In genomic region chr6:6004147-6004995, GRCh38 we compare ENCODE assay signal across 8 cellular contexts. TPM values are rescaled to one million over a fixed set of nuclear protein-coding genes. Genes with fewer than 3 reads are reported as not detected.
DNase-seq lines count a peak whose midpoint lies in the region; ATAC-seq and TF ChIP-seq lines count a peak whose summit lies in the region.

No MANE protein-coding gene starts in this region.

- H3K27me3 ChIP-seq in Karpas-422 (ENCODE audit: low read length) = no peaks in the 10 kb centered on the region
- peaks cover 94% of the 10 kb centered on the region for H3K27me3 ChIP-seq in effector memory CD4-positive, alpha-beta T cell (replicated peaks; ENCODE audit: control insufficient read depth, insufficient read depth, low read length, poor library complexity, severe bottlenecking)
- no peaks in the 10 kb centered on the region for H3K27me3 ChIP-seq in ovary

- peaks cover 14% of the 10 kb centered on the region for H3K4me1 ChIP-seq in Karpas-422 (ENCODE audit: low read length)
- H3K4me1 ChIP-seq in effector memory CD4-positive, alpha-beta T cell (ENCODE audit: control insufficient read depth, insufficient read depth, low read length, poor library complexity, severe bottlenecking) = peaks cover 69% of the 10 kb centered on the region
- H3K4me1 ChIP-seq in ovary (ENCODE audit: insufficient read depth) = peaks cover 6% of the 10 kb centered on the region
- H3K4me1 ChIP-seq in mucosa of descending colon (ENCODE audit: low read depth) = peaks cover 41% of the 10 kb centered on the region

- ATAC-seq in mucosa of descending colon = no peak

- H3K4me3 ChIP-seq in Karpas-422 (ENCODE audit: low read length) = no peak overlapping the region
- H3K4me3 ChIP-seq in effector memory CD4-positive, alpha-beta T cell (ENCODE audit: insufficient read depth, low read depth, low read length, poor library complexity, severe bottlenecking) = peak overlapping the region; percentile 55
- H3K4me3 ChIP-seq in ovary = peak overlapping the region; percentile 27
- H3K4me3 ChIP-seq in mucosa of descending colon = no peak overlapping the region

- no peaks in the 10 kb centered on the region for H3K79me2 ChIP-seq in Karpas-422 (ENCODE audit: low read length)

- H3K36me3 ChIP-seq in Karpas-422 (ENCODE audit: insufficient read depth, low read length) (no peaks in the 10 kb centered on the region), ovary (no peaks in the 10 kb centered on the region), mucosa of descending colon (ENCODE audit: low read depth) (no peaks in the 10 kb centered on the region)
- no peaks in the 10 kb centered on the region for H3K36me3 ChIP-seq in effector memory CD4-positive, alpha-beta T cell (ENCODE audit: control insufficient read depth, insufficient read depth, low read length)

- DNase-seq in Daoy (ENCODE audit: low read depth) (peak; percentile 51), Karpas-422 (peak; percentile 31), ovary (no peak), mucosa of descending colon (no peak), AML-193 (lab: John Stamatoyannopoulos, UW) (no peak), DMS153 treated with DMSO at 0.1 percent for 48 hours (lab: John Stamatoyannopoulos, UW; ENCODE audit: unreplicated experiment) (no peak)
- no peak for DNase-seq in effector memory CD4-positive, alpha-beta T cell
- no peak for DNase-seq in stimulated activated CD4-positive, alpha-beta T cell treated with anti-CD3 and anti-CD28 coated beads, Interleukin-1b, Interleukin-23, amount 100 ng/mL, for 48 hours

- no peak for TF ChIP-seq EP300 in ovary (IDR thresholded peaks at IDR 0.05)

- no peak overlapping the region for H3K9ac ChIP-seq in Karpas-422 (ENCODE audit: low read length)

- no peak for TF ChIP-seq CTCF in ovary (IDR thresholded peaks at IDR 0.05)
- TF ChIP-seq CTCF in mucosa of descending colon (IDR thresholded peaks at IDR 0.05) = no peak

- 10 to 12% (median 12%) methylated on average over 49 of the region's 49 CpGs for WGBS in ovary, 3 donors

- H3K9me3 ChIP-seq in Karpas-422 (ENCODE audit: low read length) = no peaks in the 10 kb centered on the region
- H3K9me3 ChIP-seq in effector memory CD4-positive, alpha-beta T cell (ENCODE audit: control insufficient read depth, low read length) = no peaks in the 10 kb centered on the region
- H3K9me3 ChIP-seq in ovary = peaks cover 0 to 12% of the 10 kb centered on the region in 2 donors
- no peaks in the 10 kb centered on the region for H3K9me3 ChIP-seq in mucosa of descending colon

- H3K27ac ChIP-seq in Karpas-422 (ENCODE audit: low read length) (no peak overlapping the region), ovary (no peak overlapping the region)
- no peak overlapping the region for H3K27ac ChIP-seq in effector memory CD4-positive, alpha-beta T cell (ENCODE audit: insufficient read depth, low read length, poor library complexity, severe bottlenecking)

- no peak overlapping the region for H3K4me2 ChIP-seq in Karpas-422 (ENCODE audit: low read depth, low read length, poor library complexity, severe bottlenecking)

- H2AFZ ChIP-seq in Karpas-422 (ENCODE audit: low read length) = no peak overlapping the region

- TF ChIP-seq POLR2A in ovary (IDR thresholded peaks at IDR 0.05) = no peak

- H3K9me2 ChIP-seq in Karpas-422 (replicated peaks; ENCODE audit: insufficient read depth, low read length) = no peaks in the 10 kb centered on the region

- intact Hi-C loops in ovary (cut with DNase I) = no loop called here
- intact Hi-C loops in mucosa of descending colon (cut with DNase I, micrococcal nuclease) = no loop called here

- no peaks in the 10 kb centered on the region for H4K20me1 ChIP-seq in Karpas-422 (ENCODE audit: insufficient read depth, low read depth, low read length)

RNA-seq across cellular contexts. Expression of gene NRN1, which starts 2.4 kb away (rescaled TPM):
- 38.3 and 47.5 TPM in 2 replicates for total RNA-seq in Daoy (2014; rRNA removed; shearing (Covaris generic))
- 6.3 and 7.9 TPM in 2 replicates for total RNA-seq in Karpas-422 (2014; rRNA removed; shearing (Covaris generic); ENCODE audit: low replicate concordance)
- 1 to 10 TPM; 1.8 to 9.6 (median 4.0) TPM for total RNA-seq in ovary
- polyA plus RNA-seq in ovary = 10 to 100 TPM in 1 of 2 donors, 1 to 10 TPM in 1; 9.4 to 31.9 TPM
- 10 to 100 TPM in 1 of 3 donors, 1 to 10 TPM in 2; 2.7 to 10.6 (median 3.6) TPM for total RNA-seq in mucosa of descending colon

Comparison
In these comparisons a context has a peak if more than half of its experiments do, and no peak if none do; other contexts are left out.
1. DNase-seq: peak in Daoy (single experiment) and Karpas-422 (single experiment); none in effector memory CD4-positive, alpha-beta T cell (0 of 3), ovary (0 of 5), mucosa of descending colon (0 of 3), stimulated activated CD4-positive, alpha-beta T cell treated with anti-CD3 and anti-CD28 coated beads, Interleukin-1b, Interleukin-23, amount 100 ng/mL, for 48 hours (single experiment), AML-193 (0 of 2) and DMS153 treated with DMSO at 0.1 percent for 48 hours (single experiment).
2. H3K4me3 ChIP-seq: peak in effector memory CD4-positive, alpha-beta T cell (single experiment) and ovary (single experiment); none in Karpas-422 (single experiment) and mucosa of descending colon (single experiment).